ENCODE assay signal across 8 cellular contexts in the genomic region with DNA sequence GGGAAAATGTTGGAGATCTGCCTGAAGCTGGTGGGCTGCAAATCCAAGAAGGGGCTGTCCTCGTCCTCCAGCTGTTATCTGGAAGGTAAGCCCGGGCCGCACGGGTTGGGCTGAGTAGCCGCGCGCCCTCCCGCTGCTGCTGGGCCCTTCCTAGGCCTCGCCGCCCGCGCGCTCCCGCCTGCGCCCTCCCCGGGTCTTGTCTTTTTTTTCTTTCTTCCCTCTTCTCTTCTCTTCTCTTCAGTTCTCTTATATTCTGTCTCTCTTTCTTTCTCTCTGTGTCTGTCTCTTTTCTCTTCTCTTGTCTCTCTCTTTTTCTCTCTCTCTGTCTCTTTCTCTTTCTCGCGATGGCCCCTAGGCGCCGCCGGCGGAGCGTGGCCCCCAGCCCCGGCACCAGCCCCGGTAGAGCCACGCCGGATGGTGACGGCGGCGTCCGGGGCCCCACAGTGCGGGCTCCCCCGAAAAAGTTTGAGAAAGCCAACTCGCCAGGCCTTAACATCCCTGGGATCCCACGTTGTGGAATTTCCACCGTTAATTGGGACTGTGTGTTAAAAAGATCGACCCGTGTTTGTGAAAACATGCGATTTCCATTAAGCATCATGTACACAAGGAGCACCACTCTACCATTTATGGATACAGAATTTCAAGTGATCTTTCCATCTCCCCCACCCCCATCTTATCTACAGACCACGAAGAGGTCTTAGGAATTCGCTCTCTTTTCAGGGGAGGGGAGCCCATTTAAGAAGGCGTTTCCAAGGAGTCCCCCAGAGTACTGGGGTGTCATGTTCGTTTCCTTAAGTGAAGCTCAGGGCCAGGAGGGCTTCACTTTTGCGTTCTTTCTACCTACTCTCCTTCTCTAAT. TPM values are rescaled to one million over a fixed set of nuclear protein-coding genes. Genes with fewer than 3 reads are reported as not detected.
DNase-seq lines count a peak whose midpoint lies in the region; ATAC-seq and TF ChIP-seq lines count a peak whose summit lies in the region.

No MANE protein-coding gene starts in this region.

- no peaks in the 10 kb centered on the region for H3K27me3 ChIP-seq in smooth muscle cell (ENCODE audit: low read depth)

- H3K4me1 ChIP-seq in smooth muscle cell (ENCODE audit: low read depth) = peaks cover 41% of the 10 kb centered on the region

- H3K36me3 ChIP-seq in smooth muscle cell (ENCODE audit: low read depth) = no peaks in the 10 kb centered on the region

- ATAC-seq in HG03064 (IDR thresholded peaks at IDR 0.05; ENCODE audit: low read depth, unreplicated experiment) = peak; percentile 21

- peak overlapping the region; percentile 68 for H3K4me3 ChIP-seq in iPS-18c (ENCODE audit: insufficient read depth, low read depth, low read length)
- peak overlapping the region; percentile 96 for H3K4me3 ChIP-seq in smooth muscle cell

- H4K20me1 ChIP-seq in smooth muscle cell (ENCODE audit: low read depth) = peaks cover 47% of the 10 kb centered on the region

- no peak for TF ChIP-seq CTCF in smooth muscle cell (IDR thresholded peaks at IDR 0.05; ENCODE audit: borderline replicate concordance, insufficient read depth, poor library complexity, severe bottlenecking)

- peaks cover 85% of the 10 kb centered on the region for H3K79me2 ChIP-seq in smooth muscle cell (ENCODE audit: low read depth)

- DNase-seq in NCI-H2081 (lab: John Stamatoyannopoulos, UW) (peak; percentile 12 to 52), NCI-H2081 treated with DMSO at 0.1 percent for 48 hours (lab: John Stamatoyannopoulos, UW) (no peak), RPMI8226 (peak; percentile 51), astrocyte of the hippocampus (ENCODE audit: low read depth, low spot score) (peak; percentile 70), smooth muscle cell (lab: John Stamatoyannopoulos, UW; ENCODE audit: unreplicated experiment) (no peak), cerebellar cortex (ENCODE audit: low spot score) (no peak)

- peak overlapping the region; percentile 88 for H3K4me2 ChIP-seq in smooth muscle cell

- H3F3A ChIP-seq in smooth muscle cell (ENCODE audit: low read depth) = no peaks in the 10 kb centered on the region

- under 1% methylated on average over 44 of the region's 44 CpGs for WGBS in smooth muscle cell (ENCODE audit: low lambda C conversion rate)

- H2AFZ ChIP-seq in smooth muscle cell (ENCODE audit: low read depth) = no peak overlapping the region

- H3K9me3 ChIP-seq in iPS-18c (ENCODE audit: control insufficient read depth, insufficient read depth, low read length) = no peaks in the 10 kb centered on the region
- H3K9me3 ChIP-seq in smooth muscle cell (replicated peaks; ENCODE audit: low read depth) = no peaks in the 10 kb centered on the region

- H3K9ac ChIP-seq in smooth muscle cell (ENCODE audit: low read depth) = peak overlapping the region; percentile 97

- peak overlapping the region; percentile 92 for H3K27ac ChIP-seq in smooth muscle cell (ENCODE audit: low read depth)

RNA-seq across cellular contexts. Expression of gene ABL1, which starts 0.6 kb away (rescaled TPM):
- 38.2 TPM in 2 replicates for total RNA-seq in smooth muscle cell
- polyA plus RNA-seq in smooth muscle cell = 50.6 and 51.0 TPM in 2 replicates

Comparison
In these comparisons a context has a peak if more than half of its experiments do, and no peak if none do; other contexts are left out.
1. DNase-seq: peak in NCI-H2081 (2 of 2), RPMI8226 (single experiment) and astrocyte of the hippocampus (single experiment); none in NCI-H2081 treated with DMSO at 0.1 percent for 48 hours (single experiment), smooth muscle cell (single experiment) and cerebellar cortex (single experiment).